8 cellular contexts compared by ENCODE assay signal in the genomic region with DNA sequence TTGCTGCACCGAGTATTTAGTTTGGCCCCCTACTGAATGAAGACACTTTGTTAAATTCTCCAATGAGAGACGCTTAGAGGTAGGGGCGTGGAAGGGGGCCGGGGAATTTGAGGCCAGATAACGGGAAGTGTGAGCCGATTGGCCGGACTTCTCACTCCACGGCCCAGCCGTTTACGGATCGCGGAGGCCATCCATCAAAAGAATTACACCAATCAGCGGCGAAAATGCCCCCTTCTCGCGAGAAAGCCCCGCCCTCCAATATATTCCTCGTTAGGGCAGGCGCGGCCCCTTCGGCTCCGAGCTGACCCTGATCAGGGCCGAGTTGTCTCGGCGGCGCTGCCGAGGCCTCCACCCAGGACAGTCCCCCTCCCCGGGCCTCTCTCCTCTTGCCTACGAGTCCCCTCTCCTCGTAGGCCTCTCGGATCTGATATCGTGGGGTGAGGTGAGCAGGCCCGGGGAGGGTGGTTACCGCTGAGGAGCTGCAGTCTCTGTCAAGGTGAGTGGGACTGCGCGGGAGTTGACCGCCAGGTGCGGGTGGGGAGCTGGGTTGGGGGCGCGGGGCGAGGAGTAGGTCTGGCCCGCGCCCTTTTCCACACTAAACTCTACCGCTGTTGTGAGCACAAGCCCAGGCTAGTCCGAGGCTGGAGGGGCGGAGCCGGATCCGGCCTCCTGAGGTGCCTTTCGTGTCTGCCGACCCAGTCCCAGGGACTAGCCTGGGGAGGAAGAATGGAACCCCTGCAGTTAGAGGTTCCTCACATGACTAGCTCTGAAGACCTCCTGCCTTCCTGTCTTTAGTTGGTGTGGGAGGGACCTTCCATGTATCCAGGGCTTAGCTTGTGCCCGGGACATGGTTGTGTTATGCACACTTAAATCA. TPM values are rescaled to one million over a fixed set of nuclear protein-coding genes. Genes with fewer than 3 reads are reported as not detected.
DNase-seq lines count a peak whose midpoint lies in the region; ATAC-seq and TF ChIP-seq lines count a peak whose summit lies in the region.

A gene with protein sequence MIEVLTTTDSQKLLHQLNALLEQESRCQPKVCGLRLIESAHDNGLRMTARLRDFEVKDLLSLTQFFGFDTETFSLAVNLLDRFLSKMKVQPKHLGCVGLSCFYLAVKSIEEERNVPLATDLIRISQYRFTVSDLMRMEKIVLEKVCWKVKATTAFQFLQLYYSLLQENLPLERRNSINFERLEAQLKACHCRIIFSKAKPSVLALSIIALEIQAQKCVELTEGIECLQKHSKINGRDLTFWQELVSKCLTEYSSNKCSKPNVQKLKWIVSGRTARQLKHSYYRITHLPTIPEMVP (plus strand): TSS at position 287 of the 874 bp plus-strand sequence. CDS start 1,662 bp downstream, outside the sequence.

- H4K20me1 ChIP-seq in PC-9 (ENCODE audit: insufficient read depth), result no peaks in the 10 kb centered on the region

- TF ChIP-seq CTCF in PC-9 (conservative IDR thresholded peaks at IDR 0.05) (no peak), mucosa of descending colon (IDR thresholded peaks at IDR 0.05) (no peak)

- H3K9me3 Mint-ChIP-seq in IgD-negative memory B cell, result no peaks in the 10 kb centered on the region

- 0 out of 2 replicates have a peak, but pooled peaks cover 3% of the 10 kb centered on the region for H3F3A ChIP-seq in PC-9 (ENCODE audit: insufficient read depth, low read depth)

- H3K27ac Mint-ChIP-seq in IgD-negative memory B cell, result peak within 1 kb of the TSS; percentile 75 to 91 (median 84)

- peaks cover 35% of the 10 kb centered on the region for H3K79me2 ChIP-seq in PC-9 (ENCODE audit: low read depth)

- H3K9me3 ChIP-seq in PC-9 (ENCODE audit: insufficient read depth, low read depth) (no peaks in the 10 kb centered on the region), mucosa of descending colon (no peaks in the 10 kb centered on the region)

- CTCF ChIA-PET in PC-9 (lab: Charles Lee), result interaction anchor here (1.2 kb wide), 1 partner anchor 28 kb away, joined by 3 read pairs; no protein-coding TSS in a partner anchor

- H3K4me1 Mint-ChIP-seq in IgD-negative memory B cell, result peaks cover 13 to 33% (median 17%) of the 10 kb centered on the region in 3 donors

- peak within 1 kb of the TSS; percentile 88 to 96 (median 94) for H3K4me3 Mint-ChIP-seq in IgD-negative memory B cell

- H3K4me1 ChIP-seq in PC-9 (replicated peaks; ENCODE audit: insufficient read depth), result peaks cover 28% of the 10 kb centered on the region
- H3K4me1 ChIP-seq in mucosa of descending colon (ENCODE audit: low read depth), result peaks cover 42% of the 10 kb centered on the region

- H3K36me3 ChIP-seq in PC-9 (ENCODE audit: low read depth), result peaks cover 26% of the 10 kb centered on the region
- H3K36me3 ChIP-seq in mucosa of descending colon (ENCODE audit: low read depth), result no peaks in the 10 kb centered on the region

- intact Hi-C loops in PC-9 (cut with micrococcal nuclease; ENCODE audit: unreplicated experiment), result loop anchor here (2.0 to 5.0 kb wide), 3 partner anchors 23 to 67 kb away; a partner anchor contains a TSS
- intact Hi-C loops in mucosa of descending colon (cut with DNase I, micrococcal nuclease), result no loop called here

- H3K4me3 ChIP-seq in PC-9 (peak within 1 kb of the TSS; percentile 85), mucosa of descending colon (peak within 1 kb of the TSS; percentile 83)

- peaks cover 3% of the 10 kb centered on the region for H3K36me3 Mint-ChIP-seq in IgD-negative memory B cell

- POLR2A ChIA-PET in PC-9 (lab: Charles Lee; ENCODE audit: unreplicated experiment), result interaction anchor here (0.5 to 2.9 kb wide), 7 partner anchors 23 to 86 kb away, joined by 3 to 38 read pairs (median 7); a partner anchor contains a TSS

- H3K4me2 ChIP-seq in PC-9, result peak within 1 kb of the TSS; percentile 93

- H3K27me3 Mint-ChIP-seq in IgD-negative memory B cell, result no peaks in the 10 kb centered on the region

- peak; percentile 96 for DNase-seq in DMS114 treated with DMSO at 0.1 percent for 48 hours (lab: John Stamatoyannopoulos, UW; ENCODE audit: unreplicated experiment)
- peak; percentile 91 to 95 for DNase-seq in PC-9
- DNase-seq in activated T-cell treated with anti-CD3 and anti-CD28 coated beads, Interleukin-2, amount 50 U/mL, for 1 hour, result peak; percentile 82
- peak; percentile 84 for DNase-seq in epithelial cell of prostate (ENCODE audit: low read depth, low spot score)
- peak; percentile 95 to 97 (median 96) for DNase-seq in mucosa of descending colon
- DNase-seq in stimulated activated CD8-positive, alpha-beta memory T cell treated with anti-CD3 and anti-CD28 coated beads, Interleukin-4, amount 100 ng/mL, for 24 hours (ENCODE audit: low read depth), result peak; percentile 81

- TSS peak; percentile 42 for BruUV-seq in PC-9 (replicated peaks; lab: Mats Ljungman, UMichigan)

- no peaks in the 10 kb centered on the region for H3K27me3 ChIP-seq in PC-9 (ENCODE audit: insufficient read depth, low read depth)

- ATAC-seq in GM21529 (IDR thresholded peaks at IDR 0.05; ENCODE audit: unreplicated experiment) (peak; percentile 97), mucosa of descending colon (peak; percentile 90)

- peak within 1 kb of the TSS; percentile 56 for H3K27ac ChIP-seq in PC-9
- H3K27ac ChIP-seq in epithelial cell of prostate, result peak within 1 kb of the TSS; percentile 92

- peak within 1 kb of the TSS; percentile 95 for H2AFZ ChIP-seq in PC-9

- no peaks in the 10 kb centered on the region for H3K9me2 ChIP-seq in PC-9 (ENCODE audit: insufficient read depth)

RNA-seq across cellular contexts. Expression of the gene that starts here (rescaled TPM):
- polyA plus RNA-seq in IgD-negative memory B cell, result 100.0 TPM
- total RNA-seq in PC-9 (2021) (112 and 170 TPM in 2 replicates), mucosa of descending colon (100 to 1,000 TPM; 138 to 190 (median 176) TPM)

Comparison
In these comparisons a context has a peak if more than half of its experiments do, and no peak if none do; other contexts are left out.
1. Peak in every context shown above with its lines: DNase-seq, ATAC-seq, H3K4me3 ChIP-seq and H3K27ac ChIP-seq.